ENCODE assay signal across 27 cellular contexts in the genomic region with DNA sequence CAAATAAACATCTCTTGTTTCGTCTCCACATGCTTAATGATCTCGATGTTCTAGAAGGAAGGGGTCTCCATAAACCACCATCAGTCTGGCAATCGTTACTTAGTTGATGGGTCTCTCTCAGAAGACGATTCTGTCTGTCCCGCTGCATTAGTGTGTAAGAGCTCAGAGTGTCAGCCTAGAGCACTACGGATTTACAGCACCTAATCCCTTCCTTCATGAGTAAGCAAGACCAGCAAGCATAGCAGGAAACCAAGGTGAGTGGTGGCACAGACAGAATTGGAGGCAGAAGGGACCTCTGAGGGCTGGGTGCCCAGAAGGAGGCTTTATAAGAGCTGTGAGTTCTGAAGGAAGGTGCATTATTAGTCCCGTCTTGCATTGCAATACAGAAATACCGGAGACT.
DNase-seq lines count a peak whose midpoint lies in the region; ATAC-seq, FAIRE-seq and TF ChIP-seq lines count a peak whose summit lies in the region.
"Had no signal": no experiment of that assay in that cellular context is flagged by ENCODE, and none has a peak within 500 bp of the region (broad histone marks: within the 10 kb centered on the region; RNA-seq: fewer than 3 reads in every experiment).

No MANE protein-coding gene starts in this region.

- ATAC-seq in HG02884 (IDR thresholded peaks at IDR 0.05; ENCODE audit: unreplicated experiment) (no peak), sciatic nerve (no peak)

- H4K20me1 ChIP-seq in H1 (replicated peaks in 1 of 2; ENCODE audit: control insufficient read depth in 1 of 2, insufficient read depth in 2 of 2, low read length in 2 of 2): no peaks in the 10 kb centered on the region
- H4K20me1 ChIP-seq: BLaER1 had no signal

- no peak overlapping the region for H2AFZ ChIP-seq in H1 (ENCODE audit: low read length)

- CTCF ChIA-PET in H1 (lab: Charles Lee; ENCODE audit: partially characterized antibody): interaction anchor here (0.9 to 1.0 kb wide), 2 partner anchors 17 to 18 kb away, joined by 3 read pairs; no protein-coding TSS in a partner anchor

- H3K27me3 ChIP-seq in H1 (replicated peaks in 1 of 4; ENCODE audit: control insufficient read depth in 3 of 4, extremely low read depth in 1 of 4, insufficient read depth in 3 of 4, low read length in 3 of 4): no peaks in the 10 kb centered on the region; a peak in 1 of 7 replicates
- H3K27me3 ChIP-seq: BE2C, BLaER1 had no signal

- no peaks in the 10 kb centered on the region; the same call in 1 of the 2 replicates for H3K23me2 ChIP-seq in H1 (ENCODE audit: low read depth, low read length)

- no peak for TF ChIP-seq POLR2A in H1 (IDR thresholded peaks at IDR 0.05; ENCODE audit: control extremely low read depth in 1 of 2, low read depth in 2 of 2, low read length in 2 of 2)

- H3K79me1 ChIP-seq in H1 (ENCODE audit: low read depth, low read length): no peaks in the 10 kb centered on the region

- H3K4me2 ChIP-seq in H1 (ENCODE audit: insufficient read depth in 1 of 2, low read depth in 2 of 2, low read length in 2 of 2): no peak overlapping the region
- H3K4me2 ChIP-seq: BLaER1 had no signal

- H3K4me1 ChIP-seq in H1 (replicated peaks in 1 of 4; ENCODE audit: control insufficient read depth in 3 of 4, insufficient read depth in 4 of 4, low read length in 3 of 4): peaks cover 0 to 3% (median 0%) of the 10 kb centered on the region in 4 experiments; a peak in 1 of 7 replicates
- H3K4me1 ChIP-seq: BE2C, BLaER1 had no signal

- peak overlapping the region; percentile 28 for H2BK20ac ChIP-seq in H1 (ENCODE audit: low read length)

- H2BK120ac ChIP-seq in H1 (replicated peaks; ENCODE audit: low read depth, low read length): no peak overlapping the region

- H3K14ac ChIP-seq in H1 (ENCODE audit: insufficient read length): no peak overlapping the region

- no peak overlapping the region for H4K5ac ChIP-seq in H1 (ENCODE audit: insufficient read length, low read depth, low read length)

- H3K36me3 ChIP-seq in H1 (ENCODE audit: control insufficient read depth in 2 of 4, insufficient read depth in 4 of 4, low read length in 3 of 4): no peaks in the 10 kb centered on the region
- H3K36me3 ChIP-seq: BE2C, BLaER1 had no signal

- no peaks in the 10 kb centered on the region for H3K79me2 ChIP-seq in H1 (ENCODE audit: control insufficient read depth in 1 of 2, insufficient read depth in 2 of 2, low read length in 2 of 2)

- POLR2A ChIA-PET in H1 (lab: Charles Lee; ENCODE audit: partially characterized antibody): no interaction called here

- H3K4me3 ChIP-seq in H1 (ENCODE audit: extremely low read depth in 1 of 4, insufficient read depth in 2 of 4, low read depth in 3 of 4, low read length in 4 of 4): no peak overlapping the region
- H3K4me3 ChIP-seq: BLaER1 had no signal

- no peak overlapping the region for H3K18ac ChIP-seq in H1 (ENCODE audit: extremely low read depth, low read length)

- H2BK5ac ChIP-seq in H1 (ENCODE audit: low read depth, low read length): no peak overlapping the region

- TF ChIP-seq RAD21 in H1 (IDR thresholded peaks at IDR 0.05 in 1 of 2, conservative IDR thresholded peaks at IDR 0.05 in 1 of 2; ENCODE audit: low read depth in 2 of 2, low read length in 2 of 2): no peak

- no peak overlapping the region for H3K23ac ChIP-seq in H1 (ENCODE audit: insufficient read length)

- H3K56ac ChIP-seq in H1 (replicated peaks; ENCODE audit: insufficient read length, low read depth, low read length): no peak overlapping the region

- no peaks in the 10 kb centered on the region for H3K9me3 ChIP-seq in H1 (ENCODE audit: insufficient read depth in 2 of 2, low read depth in 1 of 2, low read length in 1 of 2)
- H3K9me3 ChIP-seq: BE2C, BLaER1 had no signal

- no peak overlapping the region for H4K91ac ChIP-seq in H1 (replicated peaks; ENCODE audit: insufficient read length, low read length)

- no peak overlapping the region for H3K27ac ChIP-seq in H1 (ENCODE audit: low read depth, low read length)
- H3K27ac ChIP-seq: BLaER1 had no signal

- WGBS in H1 (ENCODE audit: extremely low coverage in 1 of 2, insufficient coverage in 1 of 2, insufficient read length in 1 of 2, insufficient replicate concordance in 2 of 2, low coverage in 1 of 2, low lambda C conversion rate in 2 of 2, missing lambda C conversion rate in 1 of 2), 2 experiments: 97% methylated on average over 8 of the region's 8 CpGs; no CpG with 5 or more reads in 1 of the 2 experiments

- H3K9ac ChIP-seq in H1 (replicated peaks in 1 of 4; ENCODE audit: extremely low read depth in 1 of 4, low read depth in 3 of 4, low read length in 3 of 4): no peak overlapping the region
- H3K9ac ChIP-seq: BLaER1 had no signal

- TF ChIP-seq CTCF in H1 (IDR thresholded peaks at IDR 0.05; ENCODE audit: control extremely low read depth in 1 of 3, insufficient read depth in 1 of 3, low read depth in 1 of 3, low read length in 3 of 3): no peak

- H2BK12ac ChIP-seq in H1 (ENCODE audit: low read depth, low read length): 0 out of 2 replicates have a peak overlapping the region, but pooled peaks have one; percentile 0

- no peak for FAIRE-seq in H1 (lab: Jason Lieb, UNC)
- FAIRE-seq: A204.1, G401.6, GM12891, GM19239 had no signal

- H2BK15ac ChIP-seq in H1 (ENCODE audit: low read length): no peak overlapping the region

- intact Hi-C loops in sciatic nerve (cut with DNase I): no loop called here

- no peak overlapping the region for H2AK5ac ChIP-seq in H1 (ENCODE audit: low read depth, low read length)

- in situ Hi-C loops in KBM-7 (cut with MboI; ENCODE audit: low pct_unique_long_range_greater_than_20kb, low sequenced_read_pairs): loop anchor here (25.0 kb wide), 1 partner anchor 110 kb away; no protein-coding TSS in a partner anchor
- in situ Hi-C loops in G401 (cut with HindIII; ENCODE audit: low sequenced_read_pairs): no loop called here

- H4K8ac ChIP-seq in H1 (ENCODE audit: extremely low read depth, insufficient read depth, low read length): no peak overlapping the region

- DNase-seq in NCI-H82 treated with DMSO at 0.1 percent for 48 hours (lab: John Stamatoyannopoulos, UW; ENCODE audit: unreplicated experiment) (peak; percentile 47), H1 (ENCODE audit: low read depth in 1 of 2, low spot score in 2 of 2) (no peak), islet precursor cell (peak; percentile 52), KBM-7 (no peak), sciatic nerve (ENCODE audit: low spot score) (no peak), G401 (ENCODE audit: low spot score) (no peak)
- DNase-seq: 8988T; ACHN; BE2C; C1 segment of cervical spinal cord; CD4-positive, alpha-beta memory T cell; CD4-positive, CD25-positive, alpha-beta regulatory T cell; CD8-positive, alpha-beta memory T cell; COR-L47; DMS 273 treated with DMSO at 0.1 percent for 48 hours; DMS153; DMS53; DMS79; DND-41; EL; GF-D8 had no signal

- H3K4ac ChIP-seq in H1 (replicated peaks; ENCODE audit: insufficient read length, low read depth, low read length): no peak overlapping the region

- TF ChIP-seq EP300 in H1 (IDR thresholded peaks at IDR 0.05; ENCODE audit: borderline replicate concordance in 1 of 2, low read depth in 2 of 2, low read length in 2 of 2): no peak

TF ChIP-seq in H1, 55 proteins besides CTCF, POLR2A, EP300 and RAD21 (continues in another document):
- TF ChIP-seq TEAD4 (IDR thresholded peaks at IDR 0.05; ENCODE audit: low read depth, low read length) (no peak), RBBP5 (IDR thresholded peaks at IDR 0.05; ENCODE audit: borderline replicate concordance, low read depth, low read length) (no peak), BCL11A (IDR thresholded peaks at IDR 0.05; ENCODE audit: low read depth in 2 of 2, low read length in 2 of 2) (no peak), GABPA (IDR thresholded peaks at IDR 0.05; ENCODE audit: borderline replicate concordance, insufficient read depth, low read length) (no peak), ASH2L (IDR thresholded peaks at IDR 0.05; ENCODE audit: low read length) (no peak), ATF2 (IDR thresholded peaks at IDR 0.05; ENCODE audit: low read length) (no peak), KDM1A (IDR thresholded peaks at IDR 0.05; ENCODE audit: borderline replicate concordance, low read length) (no peak), NRF1 (IDR thresholded peaks at IDR 0.05; ENCODE audit: low read depth, low read length) (no peak), RXRA (IDR thresholded peaks at IDR 0.05; ENCODE audit: insufficient read depth, low read depth, low read length) (no peak), CHD1 (IDR thresholded peaks at IDR 0.05; ENCODE audit: low read depth, low read length) (no peak), CTBP2 (IDR thresholded peaks at IDR 0.05; ENCODE audit: borderline replicate concordance, insufficient read depth, insufficient read length, low read length) (no peak), EZH2 (IDR thresholded peaks at IDR 0.05; ENCODE audit: low read depth, low read length, severe bottlenecking) (no peak), SIN3A (conservative IDR thresholded peaks at IDR 0.05 in 1 of 2, IDR thresholded peaks at IDR 0.05 in 1 of 2; ENCODE audit: low read depth in 1 of 2, low read length in 2 of 2) (no peak), ATF3 (IDR thresholded peaks at IDR 0.05; ENCODE audit: insufficient read depth, low read depth, low read length) (no peak)

Comparison
In these comparisons a context has a peak if more than half of its experiments do, and no peak if none do; other contexts are left out.
1. DNase-seq: peak in NCI-H82 treated with DMSO at 0.1 percent for 48 hours (single experiment) and islet precursor cell (single experiment); none in H1 (0 of 2), KBM-7 (single experiment), sciatic nerve (single experiment) and G401 (single experiment).